21 cellular contexts compared by ENCODE assay signal in the genomic region with DNA sequence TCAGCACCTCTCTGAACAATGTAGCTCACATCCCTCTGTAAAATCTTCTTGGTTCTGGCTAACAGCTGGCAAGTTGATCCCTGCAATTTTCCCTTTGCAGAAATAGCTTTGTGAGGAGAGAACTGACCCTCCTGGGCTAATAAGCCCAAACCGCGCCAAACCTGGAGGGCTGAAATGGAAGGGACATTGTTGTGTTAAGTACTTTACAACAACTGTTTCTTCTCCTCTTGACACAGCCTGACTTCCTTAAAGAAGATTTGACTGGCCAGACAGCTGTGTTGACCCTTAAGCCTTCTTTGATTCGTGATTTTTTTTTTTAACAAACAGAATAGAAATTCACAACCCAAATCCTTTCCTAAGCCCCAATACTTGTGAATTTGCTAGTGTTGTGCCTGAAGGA. TPM values are rescaled to one million over a fixed set of nuclear protein-coding genes. Genes with fewer than 3 reads are reported as not detected.
A peak's percentile ranks its signal among the peaks of the same experiment; 100 is the strongest.
DNase-seq lines count a peak whose midpoint lies in the region; ATAC-seq and TF ChIP-seq lines count a peak whose summit lies in the region.
"Had no signal": no experiment of that assay in that cellular context is flagged by ENCODE, and none has a peak within 500 bp of the region (broad histone marks: within the 10 kb centered on the region; RNA-seq: fewer than 3 reads in every experiment).

No MANE protein-coding gene starts in this region.

- H3K36me3 Mint-ChIP-seq in brain: no peaks in the 10 kb centered on the region
- H3K36me3 Mint-ChIP-seq: CD4-positive, alpha-beta memory T cell had no signal

- TF ChIP-seq CTCF in brain (conservative IDR thresholded peaks at IDR 0.05): no peak

- DNase-seq in ELF-1 (ENCODE audit: low read depth, low spot score) (peak; percentile 88), NCI-H2227 (lab: John Stamatoyannopoulos, UW; ENCODE audit: unreplicated experiment) (peak; percentile 21), islet precursor cell (peak; percentile 55), NCI-H1105 treated with DMSO at 0.1 percent for 48 hours (lab: John Stamatoyannopoulos, UW) (no peak), GOT3 (lab: John Stamatoyannopoulos, UW) (no peak)
- DNase-seq: CD4-positive, alpha-beta memory T cell; DMS79 treated with DMSO at 0.1 percent for 48 hours; KBM-7; NCI-H187; NCI-H2107; NCI-H226; NCI-H526; PC-9; SIG-M5; T-helper 1 cell had no signal

- peaks cover 99% of the 10 kb centered on the region for H3K27me3 Mint-ChIP-seq in brain

- H3K4me1 Mint-ChIP-seq in brain: peaks cover 41% of the 10 kb centered on the region

- H3K9me3 Mint-ChIP-seq in brain: no peaks in the 10 kb centered on the region

- H3K4me3 Mint-ChIP-seq in brain: peak overlapping the region in 4 of 5 experiments; percentile 5 to 79 (median 28)
- H3K4me3 Mint-ChIP-seq: CD4-positive, alpha-beta memory T cell had no signal

- H3K27ac Mint-ChIP-seq in brain: peak overlapping the region in 2 of 5 experiments; percentile 18 to 68
- H3K27ac Mint-ChIP-seq: CD4-positive, alpha-beta memory T cell had no signal

- ATAC-seq in HG03469 (IDR thresholded peaks at IDR 0.05; ENCODE audit: unreplicated experiment): no peak
- ATAC-seq in HG02973 (IDR thresholded peaks at IDR 0.05; ENCODE audit: unreplicated experiment): no peak
- ATAC-seq: A549, HepG2 had no signal

RNA-seq across cellular contexts. Expression of a gene that starts 5.7 kb away (rescaled TPM):
- polyA plus RNA-seq in brain (ENCODE audit: insufficient read depth, low read depth, low replicate concordance): not detected
- polyA plus RNA-seq: A549; BJ; CD4-positive, alpha-beta memory T cell; HepG2 had no signal

Comparison
In these comparisons a context has a peak if more than half of its experiments do, and no peak if none do; other contexts are left out.
1. DNase-seq: peak in ELF-1 (single experiment), NCI-H2227 (single experiment) and islet precursor cell (single experiment); none in NCI-H1105 treated with DMSO at 0.1 percent for 48 hours (single experiment) and GOT3 (single experiment).